12 cellular contexts compared by ENCODE assay signal in the genomic region with DNA sequence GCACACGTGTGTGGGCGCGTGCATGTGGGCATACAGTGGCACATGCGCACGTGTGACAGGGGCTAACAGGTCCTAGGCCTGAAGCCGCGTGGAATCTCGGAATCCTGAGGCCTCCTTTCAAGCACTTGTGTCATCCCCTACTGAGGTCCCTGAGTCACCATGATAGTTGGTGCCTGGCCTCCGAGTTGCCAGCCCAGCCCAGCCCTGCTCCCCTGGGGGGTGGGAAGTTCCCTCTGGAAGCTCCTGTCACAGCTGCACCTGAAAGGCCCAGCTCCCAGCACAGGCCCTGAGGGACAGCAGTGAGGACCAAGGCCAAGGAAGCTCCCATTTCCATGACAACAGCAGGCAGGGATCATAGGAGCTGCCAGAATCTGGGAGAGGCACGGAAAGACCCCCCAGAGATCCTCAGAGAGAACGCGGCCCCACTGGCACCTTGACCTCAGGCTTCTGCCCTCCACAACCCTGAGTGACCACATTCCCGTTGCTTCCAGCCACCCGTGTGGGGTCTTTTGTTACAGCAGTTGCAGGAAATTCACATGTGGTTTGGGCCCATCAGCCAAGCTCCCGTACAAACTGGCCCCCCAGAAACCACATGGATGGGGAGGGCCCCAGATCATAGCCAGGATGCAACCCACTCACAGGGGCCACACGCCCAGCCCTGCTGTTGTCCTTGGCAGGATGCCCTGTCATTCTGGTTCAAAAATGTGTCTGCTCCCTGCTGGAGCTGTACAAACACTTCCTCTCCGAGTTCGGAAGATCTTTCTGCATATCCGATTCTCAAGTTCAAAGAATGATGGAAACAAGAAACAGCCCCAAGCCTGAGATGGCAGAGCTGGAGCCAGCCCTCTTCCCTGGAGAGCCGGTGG. TPM values are rescaled to one million over a fixed set of nuclear protein-coding genes. Genes with fewer than 3 reads are reported as not detected.
DNase-seq lines count a peak whose midpoint lies in the region; FAIRE-seq and TF ChIP-seq lines count a peak whose summit lies in the region.
"Had no signal": no experiment of that assay in that cellular context is flagged by ENCODE, and none has a peak within 500 bp of the region (broad histone marks: within the 10 kb centered on the region; RNA-seq: fewer than 3 reads in every experiment).

No MANE protein-coding gene starts in this region.

- H4K20me1 ChIP-seq in endothelial cell of umbilical vein (replicated peaks; ENCODE audit: control insufficient read depth, extremely low read depth, insufficient read depth, low read length): no peaks in the 10 kb centered on the region
- H4K20me1 ChIP-seq in PC-9 (ENCODE audit: insufficient read depth): no peaks in the 10 kb centered on the region; the same call in 1 of the 2 replicates

- peaks cover 3% of the 10 kb centered on the region for H3K4me1 ChIP-seq in endothelial cell of umbilical vein (ENCODE audit: control insufficient read depth, extremely low read depth, insufficient read depth, low read length)
- H3K4me1 ChIP-seq in parathyroid adenoma: no peaks in the 10 kb centered on the region
- no peaks in the 10 kb centered on the region for H3K4me1 ChIP-seq in PC-9 (replicated peaks; ENCODE audit: insufficient read depth)

- H3K4me3 ChIP-seq in endothelial cell of umbilical vein (replicated peaks in 1 of 3; ENCODE audit: insufficient read depth in 1 of 3, low read depth in 1 of 3, low read length in 3 of 3): no peak overlapping the region
- H3K4me3 ChIP-seq in parathyroid adenoma (ENCODE audit: low read depth, low read length): no peak overlapping the region
- H3K4me3 ChIP-seq in PC-9: no peak overlapping the region

- TF ChIP-seq CTCF in endothelial cell of umbilical vein (IDR thresholded peaks at IDR 0.05; ENCODE audit: extremely low read depth in 1 of 2, insufficient read depth in 1 of 2, low read depth in 1 of 2, low read length in 2 of 2) (no peak), parathyroid adenoma (IDR thresholded peaks at IDR 0.05) (no peak), PC-9 (conservative IDR thresholded peaks at IDR 0.05) (no peak)

- peaks cover 0 to 2% of the 10 kb centered on the region in 2 experiments for H3K27me3 ChIP-seq in endothelial cell of umbilical vein (ENCODE audit: control insufficient read depth in 2 of 2, insufficient read depth in 2 of 2, low read length in 2 of 2)
- no peaks in the 10 kb centered on the region for H3K27me3 ChIP-seq in parathyroid adenoma (ENCODE audit: control insufficient read depth, insufficient read depth, low read length)
- H3K27me3 ChIP-seq in PC-9 (ENCODE audit: insufficient read depth, low read depth): peaks cover 67% of the 10 kb centered on the region

- H3K9me2 ChIP-seq in PC-9 (ENCODE audit: insufficient read depth): no peaks in the 10 kb centered on the region

- TF ChIP-seq POLR2A in endothelial cell of umbilical vein (IDR thresholded peaks at IDR 0.05; ENCODE audit: low read depth, low read length): no peak

- intact Hi-C loops in endothelial cell of umbilical vein (cut with micrococcal nuclease): no loop called here
- intact Hi-C loops in PC-9 (cut with micrococcal nuclease; ENCODE audit: unreplicated experiment): no loop called here

- no peaks in the 10 kb centered on the region for H3K9me3 ChIP-seq in endothelial cell of umbilical vein (replicated peaks; ENCODE audit: control insufficient read depth, insufficient read depth, low read length)
- H3K9me3 ChIP-seq in parathyroid adenoma (ENCODE audit: control insufficient read depth, low read length): no peaks in the 10 kb centered on the region
- no peaks in the 10 kb centered on the region for H3K9me3 ChIP-seq in PC-9 (ENCODE audit: insufficient read depth, low read depth)

- H3K4me2 ChIP-seq in endothelial cell of umbilical vein (ENCODE audit: insufficient read depth, low read length) (no peak overlapping the region), parathyroid adenoma (ENCODE audit: low read length) (no peak overlapping the region), PC-9 (no peak overlapping the region)

- DNase-seq in EL (peak; percentile 15), NCI-H2171 (lab: John Stamatoyannopoulos, UW) (peak; percentile 47), endothelial cell of umbilical vein (ENCODE audit: low read depth, low spot score) (peak; percentile 39), GM19238 (ENCODE audit: insufficient read length, low spot score) (no peak), PC-9 (no peak)
- no peak for DNase-seq in stimulated activated CD4-positive, alpha-beta T cell treated with anti-CD3 and anti-CD28 coated beads, Interleukin-15, amount 100 ng/mL, for 24 hours
- DNase-seq: activated naive CD8-positive, alpha-beta T cell treated with anti-CD3 and anti-CD28 coated beads for 36 hours; NCI-H774; stimulated activated CD4-positive, alpha-beta T cell treated with anti-CD3 and anti-CD28 coated beads, Interleukin-4, amount 100 ng/mL, for 24 hours had no signal

- dilution Hi-C loops in endothelial cell of umbilical vein (cut with MboI; ENCODE audit: extremely low pct_ligation_motif_present, low sequenced_read_pairs): no loop called here

- CTCF ChIA-PET in endothelial cell of umbilical vein (lab: Charles Lee): interaction anchor here (0.8 to 4.0 kb wide), 3 partner anchors 13 to 304 kb away, joined by 3 to 23 read pairs (median 3); no protein-coding TSS in a partner anchor
- CTCF ChIA-PET in PC-9 (lab: Charles Lee): no interaction called here

- H3K79me2 ChIP-seq in endothelial cell of umbilical vein (ENCODE audit: control insufficient read depth, insufficient read depth, low read length) (no peaks in the 10 kb centered on the region), parathyroid adenoma (no peaks in the 10 kb centered on the region), PC-9 (ENCODE audit: low read depth) (no peaks in the 10 kb centered on the region)

- H3K27ac ChIP-seq in endothelial cell of umbilical vein (ENCODE audit: insufficient read depth, low read depth, low read length): no peak overlapping the region
- H3K27ac ChIP-seq in parathyroid adenoma: no peak overlapping the region
- H3K27ac ChIP-seq in PC-9: no peak overlapping the region

- no TSS peak for BruUV-seq in endothelial cell of umbilical vein (replicated peaks; lab: Mats Ljungman, UMichigan)
- no TSS peak for BruUV-seq in PC-9 (replicated peaks; lab: Mats Ljungman, UMichigan)

- H2AFZ ChIP-seq in endothelial cell of umbilical vein (ENCODE audit: low read depth, low read length): no peak overlapping the region
- H2AFZ ChIP-seq in parathyroid adenoma: peak overlapping the region; percentile 33
- no peak overlapping the region for H2AFZ ChIP-seq in PC-9

- H3K36me3 ChIP-seq in endothelial cell of umbilical vein (ENCODE audit: control insufficient read depth in 2 of 2, extremely low read depth in 1 of 2, insufficient read depth in 2 of 2, low read length in 2 of 2) (no peaks in the 10 kb centered on the region), parathyroid adenoma (ENCODE audit: control insufficient read depth, insufficient read depth, low read length) (no peaks in the 10 kb centered on the region), PC-9 (ENCODE audit: low read depth) (no peaks in the 10 kb centered on the region)

- H3K9me1 ChIP-seq in endothelial cell of umbilical vein (replicated peaks; ENCODE audit: control insufficient read depth, extremely low read depth, insufficient read depth, low read length): no peaks in the 10 kb centered on the region

- H3K9ac ChIP-seq in endothelial cell of umbilical vein (replicated peaks; ENCODE audit: extremely low read depth, insufficient read depth, low read length): no peak overlapping the region
- H3K9ac ChIP-seq in parathyroid adenoma: no peak overlapping the region

- no peaks in the 10 kb centered on the region for H3F3A ChIP-seq in PC-9 (ENCODE audit: insufficient read depth, low read depth)

- FAIRE-seq in endothelial cell of umbilical vein (lab: Jason Lieb, UNC): peak; percentile 15

- POLR2A ChIA-PET in endothelial cell of umbilical vein (lab: Charles Lee) (no interaction called here), PC-9 (lab: Charles Lee; ENCODE audit: unreplicated experiment) (no interaction called here)

TF ChIP-seq in endothelial cell of umbilical vein, 7 proteins besides CTCF, POLR2A, EP300 and RAD21:
- TF ChIP-seq, protein P1, sequence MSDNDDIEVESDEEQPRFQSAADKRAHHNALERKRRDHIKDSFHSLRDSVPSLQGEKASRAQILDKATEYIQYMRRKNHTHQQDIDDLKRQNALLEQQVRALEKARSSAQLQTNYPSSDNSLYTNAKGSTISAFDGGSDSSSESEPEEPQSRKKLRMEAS (IDR thresholded peaks at IDR 0.05; ENCODE audit: insufficient read depth, insufficient read length): no peak
- TF ChIP-seq FOS (IDR thresholded peaks at IDR 0.05; ENCODE audit: borderline replicate concordance, insufficient read depth, low read length): no peak
- no peak for TF ChIP-seq EZH2 (IDR thresholded peaks at IDR 0.05; ENCODE audit: borderline replicate concordance, low read depth, low read length, severe bottlenecking)
- no peak for TF ChIP-seq POLR2AphosphoS5 (IDR thresholded peaks at IDR 0.05; ENCODE audit: insufficient read depth, low read depth, low read length)
- TF ChIP-seq GATA2 (IDR thresholded peaks at IDR 0.05; ENCODE audit: insufficient read depth, insufficient read length, low read depth, low read length): no peak
- no peak for TF ChIP-seq MYC (IDR thresholded peaks at IDR 0.05; ENCODE audit: low read depth, low read length)
- TF ChIP-seq JUN (IDR thresholded peaks at IDR 0.05; ENCODE audit: borderline replicate concordance, insufficient read depth, insufficient read length, low read depth): no peak

RNA-seq across cellular contexts. Expression of gene ENPP7, which starts 35.2 kb away (rescaled TPM):
- total RNA-seq in endothelial cell of umbilical vein (not detected in 2 replicates), PC-9 (2021) (not detected in 2 replicates)
- not detected in 2 replicates for polyA plus RNA-seq in endothelial cell of umbilical vein
- not detected in 2 replicates for polyA plus RNA-seq in endothelial cell of umbilical vein (2011; cell fraction: cytosol; rRNA removed)
- not detected in 2 replicates for polyA plus RNA-seq in endothelial cell of umbilical vein (2011; cell fraction: nucleus; rRNA removed)
- polyA plus RNA-seq in endothelial cell of umbilical vein (2012): not detected in 2 replicates
- polyA minus RNA-seq in endothelial cell of umbilical vein: not detected in 2 replicates
- not detected for polyA minus RNA-seq in endothelial cell of umbilical vein (2011; cell fraction: cytosol; rRNA and poly(A)+ RNA removed)
- polyA minus RNA-seq in endothelial cell of umbilical vein (2011; cell fraction: nucleus; rRNA and poly(A)+ RNA removed): not detected in 2 replicates
- total RNA-seq: activated naive CD8-positive, alpha-beta T cell treated with anti-CD3 and anti-CD28 coated beads for 36 hours; neural crest cell; T-helper 1 cell treated with Interleukin-12 subunit alpha and Interleukin-12 subunit beta and Interleukin-4 antibody, amounts not matched to agents 30 ng/mL and 1 ng/mL, for 36 hours had no signal

Comparison
In these comparisons a context has a peak if more than half of its experiments do, and no peak if none do; other contexts are left out.
1. DNase-seq: peak in EL (single experiment), NCI-H2171 (single experiment) and endothelial cell of umbilical vein (single experiment); none in GM19238 (single experiment), stimulated activated CD4-positive, alpha-beta T cell treated with anti-CD3 and anti-CD28 coated beads, Interleukin-15, amount 100 ng/mL, for 24 hours (single experiment) and PC-9 (0 of 2).